ENCODE assay signal across 6 cellular contexts in the genomic region with DNA sequence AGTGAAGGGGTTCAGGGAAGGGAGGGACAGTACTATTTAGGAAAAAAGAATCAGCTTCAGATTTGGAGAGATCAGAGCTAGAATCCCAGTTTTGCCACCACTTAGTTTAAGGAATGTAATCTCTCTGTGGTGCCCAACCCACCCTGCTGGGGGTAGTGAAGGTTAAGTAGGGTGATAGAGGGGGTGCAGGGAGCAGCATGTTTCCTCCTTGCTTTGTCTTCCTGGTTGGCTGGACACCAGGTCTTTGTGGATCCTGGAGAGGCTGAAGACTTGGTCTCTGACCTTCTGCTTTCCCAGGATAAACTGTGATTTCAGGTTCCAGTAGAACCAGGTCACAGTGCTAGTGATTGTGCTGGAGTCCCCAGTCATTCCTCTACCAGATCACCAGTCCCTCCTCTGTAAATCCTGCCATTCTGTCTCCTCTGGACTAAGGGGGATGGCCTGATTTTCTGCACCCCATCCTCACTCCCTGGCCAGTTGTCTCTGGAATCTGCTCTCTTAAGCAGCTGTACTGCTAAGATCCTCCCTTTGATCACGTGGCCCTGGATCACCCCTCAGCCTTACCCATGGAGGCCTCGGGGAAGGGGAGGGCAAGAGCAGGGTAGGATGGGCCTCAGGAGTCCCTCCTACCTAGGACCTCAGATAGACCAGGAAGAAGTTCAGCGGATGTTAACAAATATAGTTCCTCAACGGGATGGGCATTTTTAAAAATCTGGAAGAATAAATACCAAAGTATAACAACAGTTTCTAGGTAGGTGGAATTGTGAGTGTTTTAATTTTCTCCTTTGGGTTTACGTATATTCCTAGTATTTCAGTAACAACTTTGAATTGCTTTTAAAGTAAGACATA.
A peak's percentile ranks its signal among the peaks of the same experiment; 100 is the strongest.
DNase-seq lines count a peak whose midpoint lies in the region; ATAC-seq and TF ChIP-seq lines count a peak whose summit lies in the region.

No MANE protein-coding gene starts in this region.

- H3K27me3 Mint-ChIP-seq in stimulated activated naive B cell treated with anti-CD40 and anti-IgM and Interleukin-4, amounts not matched to agents 10 μg/mL and 1 μg/mL and 100 μg/mL, for 72 hours: no peaks in the 10 kb centered on the region
- no peaks in the 10 kb centered on the region for H3K27me3 Mint-ChIP-seq in T-helper 2 cell treated with Interferon-gamma antibody and Interleukin-4, amounts not matched to agents 5 μg/mL and 100 μg/mL, for 36 hours (ENCODE audit: low read depth)

- peak overlapping the region; percentile 13 for H3K4me3 ChIP-seq in fibroblast of mammary gland (ENCODE audit: control insufficient read depth, low read depth, low read length)

- H3K9me3 Mint-ChIP-seq in stimulated activated naive B cell treated with anti-CD40 and anti-IgM and Interleukin-4, amounts not matched to agents 10 μg/mL and 1 μg/mL and 100 μg/mL, for 72 hours: no peaks in the 10 kb centered on the region
- no peaks in the 10 kb centered on the region for H3K9me3 Mint-ChIP-seq in T-helper 2 cell treated with Interferon-gamma antibody and Interleukin-4, amounts not matched to agents 5 μg/mL and 100 μg/mL, for 36 hours

- no peaks in the 10 kb centered on the region for H3K36me3 Mint-ChIP-seq in stimulated activated naive B cell treated with anti-CD40 and anti-IgM and Interleukin-4, amounts not matched to agents 10 μg/mL and 1 μg/mL and 100 μg/mL, for 72 hours
- H3K36me3 Mint-ChIP-seq in T-helper 2 cell treated with Interferon-gamma antibody and Interleukin-4, amounts not matched to agents 5 μg/mL and 100 μg/mL, for 36 hours (ENCODE audit: low read depth): peaks cover 6% of the 10 kb centered on the region

- no peak for ATAC-seq in stimulated activated naive B cell treated with anti-CD40 and anti-IgM and Interleukin-4, amounts not matched to agents 10 μg/mL and 1 μg/mL and 100 μg/mL, for 72 hours (replicated peaks)
- ATAC-seq in HG02840 (IDR thresholded peaks at IDR 0.05; ENCODE audit: low FRiP score, unreplicated experiment): no peak

- peak overlapping the region; percentile 33 for H3K27ac Mint-ChIP-seq in stimulated activated naive B cell treated with anti-CD40 and anti-IgM and Interleukin-4, amounts not matched to agents 10 μg/mL and 1 μg/mL and 100 μg/mL, for 72 hours
- H3K27ac Mint-ChIP-seq in T-helper 2 cell treated with Interferon-gamma antibody and Interleukin-4, amounts not matched to agents 5 μg/mL and 100 μg/mL, for 36 hours: no peak overlapping the region

- H3K4me3 Mint-ChIP-seq in stimulated activated naive B cell treated with anti-CD40 and anti-IgM and Interleukin-4, amounts not matched to agents 10 μg/mL and 1 μg/mL and 100 μg/mL, for 72 hours: no peak overlapping the region
- no peak overlapping the region for H3K4me3 Mint-ChIP-seq in T-helper 2 cell treated with Interferon-gamma antibody and Interleukin-4, amounts not matched to agents 5 μg/mL and 100 μg/mL, for 36 hours

- no peak for TF ChIP-seq CTCF in fibroblast of mammary gland (conservative IDR thresholded peaks at IDR 0.05; ENCODE audit: control insufficient read depth, insufficient read depth, low read depth, low read length)

- H3K4me1 Mint-ChIP-seq in stimulated activated naive B cell treated with anti-CD40 and anti-IgM and Interleukin-4, amounts not matched to agents 10 μg/mL and 1 μg/mL and 100 μg/mL, for 72 hours: peaks cover 30 to 51% of the 10 kb centered on the region in 2 donors
- peaks cover 43% of the 10 kb centered on the region for H3K4me1 Mint-ChIP-seq in T-helper 2 cell treated with Interferon-gamma antibody and Interleukin-4, amounts not matched to agents 5 μg/mL and 100 μg/mL, for 36 hours (ENCODE audit: low read depth)

- DNase-seq in MV-4-11 (lab: John Stamatoyannopoulos, UW) (peak; percentile 45), fibroblast of mammary gland (ENCODE audit: low read depth) (peak; percentile 81), NCI-H2081 (lab: John Stamatoyannopoulos, UW) (no peak)
- no peak for DNase-seq in stimulated activated naive B cell treated with anti-CD40 and anti-IgM and Interleukin-4, amounts not matched to agents 10 μg/mL and 1 μg/mL and 100 μg/mL, for 72 hours
- DNase-seq in T-helper 2 cell treated with Interferon-gamma antibody and Interleukin-4, amounts not matched to agents 5 μg/mL and 100 μg/mL, for 36 hours (ENCODE audit: low spot score): no peak

Comparison
In these comparisons a context has a peak if more than half of its experiments do, and no peak if none do; other contexts are left out.
1. DNase-seq: peak in MV-4-11 (single experiment) and fibroblast of mammary gland (single experiment); none in stimulated activated naive B cell treated with anti-CD40 and anti-IgM and Interleukin-4, amounts not matched to agents 10 μg/mL and 1 μg/mL and 100 μg/mL, for 72 hours (single experiment), T-helper 2 cell treated with Interferon-gamma antibody and Interleukin-4, amounts not matched to agents 5 μg/mL and 100 μg/mL, for 36 hours (single experiment) and NCI-H2081 (0 of 2).